Comparison of ENCODE assay signal across 1 cellular context in the genomic region with DNA sequence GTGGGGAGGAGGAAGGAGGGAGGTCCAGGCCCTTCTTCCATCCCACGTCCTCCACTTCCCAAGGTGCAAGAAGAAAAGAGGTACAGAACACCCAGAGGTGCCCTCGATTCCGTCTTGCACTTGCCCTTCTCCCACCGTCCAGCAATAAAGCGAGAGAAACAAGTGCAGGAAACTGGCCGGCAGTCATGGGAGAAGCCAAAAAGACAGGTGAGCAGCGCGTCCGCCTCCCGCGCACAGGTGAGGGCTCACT.
TF ChIP-seq lines count a peak whose summit lies in the region.

No MANE protein-coding gene starts in this region.

TF ChIP-seq in K562, 482 proteins besides CTCF, POLR2A, EP300 and RAD21 (continues in another document):
- TF ChIP-seq NFE2L1 (tag; IDR thresholded peaks at IDR 0.05; ENCODE audit: borderline replicate concordance, low read depth): no peak
- TF ChIP-seq TSC22D4 (tag; IDR thresholded peaks at IDR 0.05): no peak
- no peak for TF ChIP-seq NFIC (IDR thresholded peaks at IDR 0.05)
- TF ChIP-seq MCM7 (IDR thresholded peaks at IDR 0.05): no peak
- TF ChIP-seq, protein P1, sequence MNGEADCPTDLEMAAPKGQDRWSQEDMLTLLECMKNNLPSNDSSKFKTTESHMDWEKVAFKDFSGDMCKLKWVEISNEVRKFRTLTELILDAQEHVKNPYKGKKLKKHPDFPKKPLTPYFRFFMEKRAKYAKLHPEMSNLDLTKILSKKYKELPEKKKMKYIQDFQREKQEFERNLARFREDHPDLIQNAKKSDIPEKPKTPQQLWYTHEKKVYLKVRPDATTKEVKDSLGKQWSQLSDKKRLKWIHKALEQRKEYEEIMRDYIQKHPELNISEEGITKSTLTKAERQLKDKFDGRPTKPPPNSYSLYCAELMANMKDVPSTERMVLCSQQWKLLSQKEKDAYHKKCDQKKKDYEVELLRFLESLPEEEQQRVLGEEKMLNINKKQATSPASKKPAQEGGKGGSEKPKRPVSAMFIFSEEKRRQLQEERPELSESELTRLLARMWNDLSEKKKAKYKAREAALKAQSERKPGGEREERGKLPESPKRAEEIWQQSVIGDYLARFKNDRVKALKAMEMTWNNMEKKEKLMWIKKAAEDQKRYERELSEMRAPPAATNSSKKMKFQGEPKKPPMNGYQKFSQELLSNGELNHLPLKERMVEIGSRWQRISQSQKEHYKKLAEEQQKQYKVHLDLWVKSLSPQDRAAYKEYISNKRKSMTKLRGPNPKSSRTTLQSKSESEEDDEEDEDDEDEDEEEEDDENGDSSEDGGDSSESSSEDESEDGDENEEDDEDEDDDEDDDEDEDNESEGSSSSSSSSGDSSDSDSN (IDR thresholded peaks at IDR 0.05; ENCODE audit: borderline replicate concordance in 1 of 2, low read depth in 2 of 2, low read length in 2 of 2): no peak
- TF ChIP-seq ZEB2 (IDR thresholded peaks at IDR 0.05): peak; percentile 81
- TF ChIP-seq, protein P2, sequence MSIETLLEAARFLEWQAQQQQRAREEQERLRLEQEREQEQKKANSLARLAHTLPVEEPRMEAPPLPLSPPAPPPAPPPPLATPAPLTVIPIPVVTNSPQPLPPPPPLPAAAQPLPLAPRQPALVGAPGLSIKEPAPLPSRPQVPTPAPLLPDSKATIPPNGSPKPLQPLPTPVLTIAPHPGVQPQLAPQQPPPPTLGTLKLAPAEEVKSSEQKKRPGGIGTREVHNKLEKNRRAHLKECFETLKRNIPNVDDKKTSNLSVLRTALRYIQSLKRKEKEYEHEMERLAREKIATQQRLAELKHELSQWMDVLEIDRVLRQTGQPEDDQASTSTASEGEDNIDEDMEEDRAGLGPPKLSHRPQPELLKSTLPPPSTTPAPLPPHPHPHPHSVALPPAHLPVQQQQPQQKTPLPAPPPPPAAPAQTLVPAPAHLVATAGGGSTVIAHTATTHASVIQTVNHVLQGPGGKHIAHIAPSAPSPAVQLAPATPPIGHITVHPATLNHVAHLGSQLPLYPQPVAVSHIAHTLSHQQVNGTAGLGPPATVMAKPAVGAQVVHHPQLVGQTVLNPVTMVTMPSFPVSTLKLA (conservative IDR thresholded peaks at IDR 0.05): no peak
- TF ChIP-seq EP400 (IDR thresholded peaks at IDR 0.05): 0 out of 2 replicates have a peak, but pooled peaks have one; percentile 51
- TF ChIP-seq, protein P3, sequence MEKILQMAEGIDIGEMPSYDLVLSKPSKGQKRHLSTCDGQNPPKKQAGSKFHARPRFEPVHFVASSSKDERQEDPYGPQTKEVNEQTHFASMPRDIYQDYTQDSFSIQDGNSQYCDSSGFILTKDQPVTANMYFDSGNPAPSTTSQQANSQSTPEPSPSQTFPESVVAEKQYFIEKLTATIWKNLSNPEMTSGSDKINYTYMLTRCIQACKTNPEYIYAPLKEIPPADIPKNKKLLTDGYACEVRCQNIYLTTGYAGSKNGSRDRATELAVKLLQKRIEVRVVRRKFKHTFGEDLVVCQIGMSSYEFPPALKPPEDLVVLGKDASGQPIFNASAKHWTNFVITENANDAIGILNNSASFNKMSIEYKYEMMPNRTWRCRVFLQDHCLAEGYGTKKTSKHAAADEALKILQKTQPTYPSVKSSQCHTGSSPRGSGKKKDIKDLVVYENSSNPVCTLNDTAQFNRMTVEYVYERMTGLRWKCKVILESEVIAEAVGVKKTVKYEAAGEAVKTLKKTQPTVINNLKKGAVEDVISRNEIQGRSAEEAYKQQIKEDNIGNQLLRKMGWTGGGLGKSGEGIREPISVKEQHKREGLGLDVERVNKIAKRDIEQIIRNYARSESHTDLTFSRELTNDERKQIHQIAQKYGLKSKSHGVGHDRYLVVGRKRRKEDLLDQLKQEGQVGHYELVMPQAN (IDR thresholded peaks at IDR 0.05; ENCODE audit: borderline replicate concordance): 0 out of 2 replicates have a peak, but pooled peaks have one; percentile 26
- no peak for TF ChIP-seq IFI16 (CRISPR knock-in tag; IDR thresholded peaks at IDR 0.05)
- TF ChIP-seq, protein P4, sequence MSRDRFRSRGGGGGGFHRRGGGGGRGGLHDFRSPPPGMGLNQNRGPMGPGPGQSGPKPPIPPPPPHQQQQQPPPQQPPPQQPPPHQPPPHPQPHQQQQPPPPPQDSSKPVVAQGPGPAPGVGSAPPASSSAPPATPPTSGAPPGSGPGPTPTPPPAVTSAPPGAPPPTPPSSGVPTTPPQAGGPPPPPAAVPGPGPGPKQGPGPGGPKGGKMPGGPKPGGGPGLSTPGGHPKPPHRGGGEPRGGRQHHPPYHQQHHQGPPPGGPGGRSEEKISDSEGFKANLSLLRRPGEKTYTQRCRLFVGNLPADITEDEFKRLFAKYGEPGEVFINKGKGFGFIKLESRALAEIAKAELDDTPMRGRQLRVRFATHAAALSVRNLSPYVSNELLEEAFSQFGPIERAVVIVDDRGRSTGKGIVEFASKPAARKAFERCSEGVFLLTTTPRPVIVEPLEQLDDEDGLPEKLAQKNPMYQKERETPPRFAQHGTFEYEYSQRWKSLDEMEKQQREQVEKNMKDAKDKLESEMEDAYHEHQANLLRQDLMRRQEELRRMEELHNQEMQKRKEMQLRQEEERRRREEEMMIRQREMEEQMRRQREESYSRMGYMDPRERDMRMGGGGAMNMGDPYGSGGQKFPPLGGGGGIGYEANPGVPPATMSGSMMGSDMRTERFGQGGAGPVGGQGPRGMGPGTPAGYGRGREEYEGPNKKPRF (IDR thresholded peaks at IDR 0.05; ENCODE audit: low read depth, low read length): no peak
- TF ChIP-seq, protein P5, sequence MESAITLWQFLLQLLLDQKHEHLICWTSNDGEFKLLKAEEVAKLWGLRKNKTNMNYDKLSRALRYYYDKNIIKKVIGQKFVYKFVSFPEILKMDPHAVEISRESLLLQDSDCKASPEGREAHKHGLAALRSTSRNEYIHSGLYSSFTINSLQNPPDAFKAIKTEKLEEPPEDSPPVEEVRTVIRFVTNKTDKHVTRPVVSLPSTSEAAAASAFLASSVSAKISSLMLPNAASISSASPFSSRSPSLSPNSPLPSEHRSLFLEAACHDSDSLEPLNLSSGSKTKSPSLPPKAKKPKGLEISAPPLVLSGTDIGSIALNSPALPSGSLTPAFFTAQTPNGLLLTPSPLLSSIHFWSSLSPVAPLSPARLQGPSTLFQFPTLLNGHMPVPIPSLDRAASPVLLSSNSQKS (CRISPR knock-in tag; IDR thresholded peaks at IDR 0.05): no peak
- TF ChIP-seq RBFOX2 (IDR thresholded peaks at IDR 0.05; ENCODE audit: low read depth, low read length): no peak
- TF ChIP-seq FOXA1 (IDR thresholded peaks at IDR 0.05; ENCODE audit: borderline replicate concordance): no peak
- no peak for TF ChIP-seq ZNF232 (CRISPR knock-in tag; IDR thresholded peaks at IDR 0.05)
- no peak for TF ChIP-seq ZNF12 (CRISPR knock-in tag; IDR thresholded peaks at IDR 0.05)
- TF ChIP-seq GATAD2A (IDR thresholded peaks at IDR 0.05): no peak
- TF ChIP-seq, protein P6, sequence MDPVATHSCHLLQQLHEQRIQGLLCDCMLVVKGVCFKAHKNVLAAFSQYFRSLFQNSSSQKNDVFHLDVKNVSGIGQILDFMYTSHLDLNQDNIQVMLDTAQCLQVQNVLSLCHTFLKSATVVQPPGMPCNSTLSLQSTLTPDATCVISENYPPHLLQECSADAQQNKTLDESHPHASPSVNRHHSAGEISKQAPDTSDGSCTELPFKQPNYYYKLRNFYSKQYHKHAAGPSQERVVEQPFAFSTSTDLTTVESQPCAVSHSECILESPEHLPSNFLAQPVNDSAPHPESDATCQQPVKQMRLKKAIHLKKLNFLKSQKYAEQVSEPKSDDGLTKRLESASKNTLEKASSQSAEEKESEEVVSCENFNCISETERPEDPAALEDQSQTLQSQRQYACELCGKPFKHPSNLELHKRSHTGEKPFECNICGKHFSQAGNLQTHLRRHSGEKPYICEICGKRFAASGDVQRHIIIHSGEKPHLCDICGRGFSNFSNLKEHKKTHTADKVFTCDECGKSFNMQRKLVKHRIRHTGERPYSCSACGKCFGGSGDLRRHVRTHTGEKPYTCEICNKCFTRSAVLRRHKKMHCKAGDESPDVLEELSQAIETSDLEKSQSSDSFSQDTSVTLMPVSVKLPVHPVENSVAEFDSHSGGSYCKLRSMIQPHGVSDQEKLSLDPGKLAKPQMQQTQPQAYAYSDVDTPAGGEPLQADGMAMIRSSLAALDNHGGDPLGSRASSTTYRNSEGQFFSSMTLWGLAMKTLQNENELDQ (CRISPR knock-in tag; IDR thresholded peaks at IDR 0.05; ENCODE audit: borderline replicate concordance): no peak
- TF ChIP-seq CHCHD3 (CRISPR knock-in tag; IDR thresholded peaks at IDR 0.05): no peak
- TF ChIP-seq, protein P7, sequence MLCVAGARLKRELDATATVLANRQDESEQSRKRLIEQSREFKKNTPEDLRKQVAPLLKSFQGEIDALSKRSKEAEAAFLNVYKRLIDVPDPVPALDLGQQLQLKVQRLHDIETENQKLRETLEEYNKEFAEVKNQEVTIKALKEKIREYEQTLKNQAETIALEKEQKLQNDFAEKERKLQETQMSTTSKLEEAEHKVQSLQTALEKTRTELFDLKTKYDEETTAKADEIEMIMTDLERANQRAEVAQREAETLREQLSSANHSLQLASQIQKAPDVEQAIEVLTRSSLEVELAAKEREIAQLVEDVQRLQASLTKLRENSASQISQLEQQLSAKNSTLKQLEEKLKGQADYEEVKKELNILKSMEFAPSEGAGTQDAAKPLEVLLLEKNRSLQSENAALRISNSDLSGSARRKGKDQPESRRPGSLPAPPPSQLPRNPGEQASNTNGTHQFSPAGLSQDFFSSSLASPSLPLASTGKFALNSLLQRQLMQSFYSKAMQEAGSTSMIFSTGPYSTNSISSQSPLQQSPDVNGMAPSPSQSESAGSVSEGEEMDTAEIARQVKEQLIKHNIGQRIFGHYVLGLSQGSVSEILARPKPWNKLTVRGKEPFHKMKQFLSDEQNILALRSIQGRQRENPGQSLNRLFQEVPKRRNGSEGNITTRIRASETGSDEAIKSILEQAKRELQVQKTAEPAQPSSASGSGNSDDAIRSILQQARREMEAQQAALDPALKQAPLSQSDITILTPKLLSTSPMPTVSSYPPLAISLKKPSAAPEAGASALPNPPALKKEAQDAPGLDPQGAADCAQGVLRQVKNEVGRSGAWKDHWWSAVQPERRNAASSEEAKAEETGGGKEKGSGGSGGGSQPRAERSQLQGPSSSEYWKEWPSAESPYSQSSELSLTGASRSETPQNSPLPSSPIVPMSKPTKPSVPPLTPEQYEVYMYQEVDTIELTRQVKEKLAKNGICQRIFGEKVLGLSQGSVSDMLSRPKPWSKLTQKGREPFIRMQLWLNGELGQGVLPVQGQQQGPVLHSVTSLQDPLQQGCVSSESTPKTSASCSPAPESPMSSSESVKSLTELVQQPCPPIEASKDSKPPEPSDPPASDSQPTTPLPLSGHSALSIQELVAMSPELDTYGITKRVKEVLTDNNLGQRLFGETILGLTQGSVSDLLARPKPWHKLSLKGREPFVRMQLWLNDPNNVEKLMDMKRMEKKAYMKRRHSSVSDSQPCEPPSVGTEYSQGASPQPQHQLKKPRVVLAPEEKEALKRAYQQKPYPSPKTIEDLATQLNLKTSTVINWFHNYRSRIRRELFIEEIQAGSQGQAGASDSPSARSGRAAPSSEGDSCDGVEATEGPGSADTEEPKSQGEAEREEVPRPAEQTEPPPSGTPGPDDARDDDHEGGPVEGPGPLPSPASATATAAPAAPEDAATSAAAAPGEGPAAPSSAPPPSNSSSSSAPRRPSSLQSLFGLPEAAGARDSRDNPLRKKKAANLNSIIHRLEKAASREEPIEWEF (CRISPR knock-in tag; IDR thresholded peaks at IDR 0.05): no peak
- no peak for TF ChIP-seq CREBBP (IDR thresholded peaks at IDR 0.05; ENCODE audit: low read depth, low read length)
- TF ChIP-seq SP2 (IDR thresholded peaks at IDR 0.05; ENCODE audit: extremely low read depth, low read depth, low read length, poor library complexity, severe bottlenecking): no peak
- no peak for TF ChIP-seq XRCC4 (IDR thresholded peaks at IDR 0.05; ENCODE audit: extremely low read depth, insufficient read depth, insufficient read length)
- no peak for TF ChIP-seq CREB1 (IDR thresholded peaks at IDR 0.05)
- TF ChIP-seq CREB1 (CRISPR knock-in tag; IDR thresholded peaks at IDR 0.05): no peak
- TF ChIP-seq TGIF2 (CRISPR knock-in tag; IDR thresholded peaks at IDR 0.05): no peak
- TF ChIP-seq POLR2AphosphoS2 (IDR thresholded peaks at IDR 0.05; ENCODE audit: low read length): no peak
- no peak for TF ChIP-seq ZNF174 (CRISPR knock-in tag; IDR thresholded peaks at IDR 0.05)
- TF ChIP-seq, protein P8, sequence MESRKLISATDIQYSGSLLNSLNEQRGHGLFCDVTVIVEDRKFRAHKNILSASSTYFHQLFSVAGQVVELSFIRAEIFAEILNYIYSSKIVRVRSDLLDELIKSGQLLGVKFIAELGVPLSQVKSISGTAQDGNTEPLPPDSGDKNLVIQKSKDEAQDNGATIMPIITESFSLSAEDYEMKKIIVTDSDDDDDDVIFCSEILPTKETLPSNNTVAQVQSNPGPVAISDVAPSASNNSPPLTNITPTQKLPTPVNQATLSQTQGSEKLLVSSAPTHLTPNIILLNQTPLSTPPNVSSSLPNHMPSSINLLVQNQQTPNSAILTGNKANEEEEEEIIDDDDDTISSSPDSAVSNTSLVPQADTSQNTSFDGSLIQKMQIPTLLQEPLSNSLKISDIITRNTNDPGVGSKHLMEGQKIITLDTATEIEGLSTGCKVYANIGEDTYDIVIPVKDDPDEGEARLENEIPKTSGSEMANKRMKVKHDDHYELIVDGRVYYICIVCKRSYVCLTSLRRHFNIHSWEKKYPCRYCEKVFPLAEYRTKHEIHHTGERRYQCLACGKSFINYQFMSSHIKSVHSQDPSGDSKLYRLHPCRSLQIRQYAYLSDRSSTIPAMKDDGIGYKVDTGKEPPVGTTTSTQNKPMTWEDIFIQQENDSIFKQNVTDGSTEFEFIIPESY (CRISPR knock-in tag; IDR thresholded peaks at IDR 0.05): no peak
- TF ChIP-seq, protein P9, sequence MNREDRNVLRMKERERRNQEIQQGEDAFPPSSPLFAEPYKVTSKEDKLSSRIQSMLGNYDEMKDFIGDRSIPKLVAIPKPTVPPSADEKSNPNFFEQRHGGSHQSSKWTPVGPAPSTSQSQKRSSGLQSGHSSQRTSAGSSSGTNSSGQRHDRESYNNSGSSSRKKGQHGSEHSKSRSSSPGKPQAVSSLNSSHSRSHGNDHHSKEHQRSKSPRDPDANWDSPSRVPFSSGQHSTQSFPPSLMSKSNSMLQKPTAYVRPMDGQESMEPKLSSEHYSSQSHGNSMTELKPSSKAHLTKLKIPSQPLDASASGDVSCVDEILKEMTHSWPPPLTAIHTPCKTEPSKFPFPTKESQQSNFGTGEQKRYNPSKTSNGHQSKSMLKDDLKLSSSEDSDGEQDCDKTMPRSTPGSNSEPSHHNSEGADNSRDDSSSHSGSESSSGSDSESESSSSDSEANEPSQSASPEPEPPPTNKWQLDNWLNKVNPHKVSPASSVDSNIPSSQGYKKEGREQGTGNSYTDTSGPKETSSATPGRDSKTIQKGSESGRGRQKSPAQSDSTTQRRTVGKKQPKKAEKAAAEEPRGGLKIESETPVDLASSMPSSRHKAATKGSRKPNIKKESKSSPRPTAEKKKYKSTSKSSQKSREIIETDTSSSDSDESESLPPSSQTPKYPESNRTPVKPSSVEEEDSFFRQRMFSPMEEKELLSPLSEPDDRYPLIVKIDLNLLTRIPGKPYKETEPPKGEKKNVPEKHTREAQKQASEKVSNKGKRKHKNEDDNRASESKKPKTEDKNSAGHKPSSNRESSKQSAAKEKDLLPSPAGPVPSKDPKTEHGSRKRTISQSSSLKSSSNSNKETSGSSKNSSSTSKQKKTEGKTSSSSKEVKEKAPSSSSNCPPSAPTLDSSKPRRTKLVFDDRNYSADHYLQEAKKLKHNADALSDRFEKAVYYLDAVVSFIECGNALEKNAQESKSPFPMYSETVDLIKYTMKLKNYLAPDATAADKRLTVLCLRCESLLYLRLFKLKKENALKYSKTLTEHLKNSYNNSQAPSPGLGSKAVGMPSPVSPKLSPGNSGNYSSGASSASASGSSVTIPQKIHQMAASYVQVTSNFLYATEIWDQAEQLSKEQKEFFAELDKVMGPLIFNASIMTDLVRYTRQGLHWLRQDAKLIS (CRISPR knock-in tag; IDR thresholded peaks at IDR 0.05): peak; percentile 78; the same call in 1 of the 2 replicates
- TF ChIP-seq NONO (IDR thresholded peaks at IDR 0.05; ENCODE audit: low read depth in 2 of 2, low read length in 1 of 2): no peak
